ENCODE assay signal across 23 cellular contexts in genomic region chr14:92974541-92975345, GRCh38. TPM values are rescaled to one million over a fixed set of nuclear protein-coding genes. Genes with fewer than 3 reads are reported as not detected.
DNase-seq lines count a peak whose midpoint lies in the region; ATAC-seq and TF ChIP-seq lines count a peak whose summit lies in the region.
"Had no signal": no experiment of that assay in that cellular context is flagged by ENCODE, and none has a peak within 500 bp of the region (broad histone marks: within the 10 kb centered on the region; RNA-seq: fewer than 3 reads in every experiment).

No MANE protein-coding gene starts in this region.

- no peak overlapping the region for H2BK12ac ChIP-seq in neuronal stem cell (ENCODE audit: low read length)

- H3K18ac ChIP-seq in neuronal stem cell (ENCODE audit: low read length) = no peak overlapping the region

- no peak overlapping the region for H3K4me3 Mint-ChIP-seq in HFFc6
- no peak overlapping the region for H3K4me3 Mint-ChIP-seq in dendritic cell treated with granulocyte-macrophage colony-stimulating factor and Interleukin-4, amounts not matched to agents 40 ng/mL and 50 ng/mL, for 4 days
- H3K4me3 Mint-ChIP-seq: activated T-cell treated with anti-CD3 and anti-CD28 coated beads, Interleukin-2, amount 50 U/mL, for 24 hours; CD8-positive, alpha-beta memory T cell; immature natural killer cell had no signal

- intact Hi-C loops in dendritic cell treated with granulocyte-macrophage colony-stimulating factor and Interleukin-4, amounts not matched to agents 40 ng/mL and 50 ng/mL, for 4 days (cut with micrococcal nuclease) = loop anchor here (10.0 kb wide), 1 partner anchor 60 kb away; no protein-coding TSS in a partner anchor
- intact Hi-C loops in thyroid gland (cut with DNase I) = loop anchor here (5.0 kb wide), 1 partner anchor 163 kb away; no protein-coding TSS in a partner anchor

- TF ChIP-seq CTCF in HFFc6 (IDR thresholded peaks at IDR 0.05) (no peak), thyroid gland (IDR thresholded peaks at IDR 0.05) (no peak)

- H3K27me3 ChIP-seq in neuronal stem cell (ENCODE audit: control insufficient read depth in 3 of 3, insufficient read depth in 3 of 3, low read depth in 1 of 3, low read length in 3 of 3) (no peaks in the 10 kb centered on the region), thyroid gland (no peaks in the 10 kb centered on the region)
- H3K27me3 ChIP-seq: adrenal gland, hepatocyte had no signal

- no peak overlapping the region for H2BK120ac ChIP-seq in neuronal stem cell (ENCODE audit: low read depth, low read length)

- H3K4me1 ChIP-seq in neuronal stem cell (ENCODE audit: control insufficient read depth in 2 of 2, insufficient read depth in 1 of 2, low read depth in 1 of 2, low read length in 2 of 2) (no peaks in the 10 kb centered on the region), thyroid gland (peaks cover 0 to 35% of the 10 kb centered on the region in 2 donors)

- H3K4ac ChIP-seq in neuronal stem cell (ENCODE audit: low read length) = no peak overlapping the region

- no peak overlapping the region for H3K14ac ChIP-seq in neuronal stem cell (ENCODE audit: low read length)

- no peaks in the 10 kb centered on the region; the same call in 1 of the 2 replicates for H3K27me3 Mint-ChIP-seq in HFFc6 (ENCODE audit: insufficient read depth)
- H3K27me3 Mint-ChIP-seq in dendritic cell treated with granulocyte-macrophage colony-stimulating factor and Interleukin-4, amounts not matched to agents 40 ng/mL and 50 ng/mL, for 4 days = no peaks in the 10 kb centered on the region
- H3K27me3 Mint-ChIP-seq: activated T-cell treated with anti-CD3 and anti-CD28 coated beads, Interleukin-2, amount 50 U/mL, for 24 hours; CD8-positive, alpha-beta memory T cell had no signal

- peaks cover 20% of the 10 kb centered on the region for H3K4me1 Mint-ChIP-seq in HFFc6 (ENCODE audit: low read depth)
- peaks cover 89% of the 10 kb centered on the region for H3K4me1 Mint-ChIP-seq in dendritic cell treated with granulocyte-macrophage colony-stimulating factor and Interleukin-4, amounts not matched to agents 40 ng/mL and 50 ng/mL, for 4 days (ENCODE audit: low read depth)

- no peak for ATAC-seq in HG02571 (IDR thresholded peaks at IDR 0.05; ENCODE audit: unreplicated experiment)

- no peak overlapping the region for H2AK5ac ChIP-seq in neuronal stem cell (ENCODE audit: low read depth, low read length)

- peak overlapping the region; percentile 78; the same call in 1 of the 2 replicates for H3K27ac Mint-ChIP-seq in HFFc6
- H3K27ac Mint-ChIP-seq in dendritic cell treated with granulocyte-macrophage colony-stimulating factor and Interleukin-4, amounts not matched to agents 40 ng/mL and 50 ng/mL, for 4 days = peak overlapping the region; percentile 68
- H3K27ac Mint-ChIP-seq: activated T-cell treated with anti-CD3 and anti-CD28 coated beads, Interleukin-2, amount 50 U/mL, for 24 hours; immature natural killer cell had no signal

- H4K8ac ChIP-seq in neuronal stem cell (ENCODE audit: low read depth, low read length) = no peak overlapping the region

- H3K36me3 Mint-ChIP-seq in HFFc6 (ENCODE audit: low read depth) = peaks cover 39% of the 10 kb centered on the region
- peaks cover 90% of the 10 kb centered on the region for H3K36me3 Mint-ChIP-seq in dendritic cell treated with granulocyte-macrophage colony-stimulating factor and Interleukin-4, amounts not matched to agents 40 ng/mL and 50 ng/mL, for 4 days (ENCODE audit: low read depth)

- H3K9me3 ChIP-seq in neuronal stem cell (replicated peaks in 1 of 2; ENCODE audit: control insufficient read depth in 2 of 2, insufficient read depth in 1 of 2, low read depth in 1 of 2, low read length in 2 of 2) = peaks cover 4 to 26% of the 10 kb centered on the region in 2 donors
- H3K9me3 ChIP-seq in thyroid gland = no peaks in the 10 kb centered on the region

- TF ChIP-seq POLR2A in thyroid gland (IDR thresholded peaks at IDR 0.05) = no peak

- H3K36me3 ChIP-seq in neuronal stem cell (replicated peaks in 1 of 2; ENCODE audit: control insufficient read depth in 2 of 2, insufficient read depth in 2 of 2, low read length in 2 of 2) (no peaks in the 10 kb centered on the region), thyroid gland (no peaks in the 10 kb centered on the region)
- H3K36me3 ChIP-seq: adrenal gland had no signal

- no peak overlapping the region for H2AFZ ChIP-seq in neuronal stem cell (ENCODE audit: low read length)
- H2AFZ ChIP-seq: hepatocyte had no signal

- peaks cover 2% of the 10 kb centered on the region for H3K79me1 ChIP-seq in neuronal stem cell (ENCODE audit: low read depth, low read length)

- no peak for DNase-seq in HFFc6
- DNase-seq in neuronal stem cell (ENCODE audit: low spot score) = no peak
- DNase-seq in thyroid gland = peak; percentile 42 to 49
- no peak for DNase-seq in germinal center (ENCODE audit: low spot score)
- DNase-seq in middle frontal gyrus (ENCODE audit: extremely low spot score, low spot score) = no peak
- DNase-seq: activated CD8-positive, alpha-beta memory T cell treated with anti-CD3 and anti-CD28 coated beads for 24 hours; activated naive CD4-positive, alpha-beta T cell; activated T-cell treated with anti-CD3 and anti-CD28 coated beads, Interleukin-2, amount 50 U/mL, for 24 hours; adrenal gland; cortex of kidney; DMS53; GF-D8; immature natural killer cell; NCI-H1694 treated with DMSO at 0.1 percent for 48 hours; NCI-H774; SHP77; SW 1271 had no signal

- no peak overlapping the region for H2BK5ac ChIP-seq in neuronal stem cell (ENCODE audit: low read length)

- no peak overlapping the region for H3K4me2 ChIP-seq in neuronal stem cell (ENCODE audit: insufficient read depth, low read length, poor library complexity, severe bottlenecking)
- H3K4me2 ChIP-seq: hepatocyte had no signal

- H3K9me3 Mint-ChIP-seq in HFFc6 = peaks cover 37% of the 10 kb centered on the region
- H3K9me3 Mint-ChIP-seq in dendritic cell treated with granulocyte-macrophage colony-stimulating factor and Interleukin-4, amounts not matched to agents 40 ng/mL and 50 ng/mL, for 4 days = peaks cover 42% of the 10 kb centered on the region

- peak overlapping the region; percentile 34 for H4K91ac ChIP-seq in neuronal stem cell (ENCODE audit: low read depth, low read length, poor library complexity)

- WGBS in neuronal stem cell (ENCODE audit: extremely low coverage in 2 of 2, insufficient read length in 2 of 2, insufficient replicate concordance in 1 of 2), 2 donors = no CpG with 5 or more reads among the region's 17 CpGs
- WGBS in thyroid gland, 2 donors = 81 to 85% methylated on average over 8 to 16 of the region's 17 CpGs

- H3K23ac ChIP-seq in neuronal stem cell (ENCODE audit: low read depth, low read length, poor library complexity) = no peak overlapping the region

- no peak overlapping the region for H2BK15ac ChIP-seq in neuronal stem cell (ENCODE audit: low read length)

- no peak overlapping the region for H3K9ac ChIP-seq in neuronal stem cell (ENCODE audit: low read depth, low read length, poor library complexity)

- H3K4me3 ChIP-seq in neuronal stem cell (ENCODE audit: low read length in 2 of 2) (no peak overlapping the region), thyroid gland (replicated peaks in 1 of 3) (no peak overlapping the region)
- H3K4me3 ChIP-seq: adrenal gland, hepatocyte had no signal

- H3K27ac ChIP-seq in neuronal stem cell (replicated peaks; ENCODE audit: low read length) (no peak overlapping the region), thyroid gland (peak overlapping the region in 1 of 3 donors; percentile 70)

RNA-seq across cellular contexts. Expression of gene CHGA, which starts 51.8 kb away (rescaled TPM):
- total RNA-seq in HFFc6 (2021; fragmentation: NEBNext Ultra II Directional; extraction: Animal tissue kit (Norgen Biotek cat#: 25700)) = not detected
- polyA plus RNA-seq in neuronal stem cell (2013, experiment 1 of 2) = 0.14 TPM
- polyA plus RNA-seq in neuronal stem cell (2013, experiment 2 of 2) = 0.14 TPM
- total RNA-seq in thyroid gland = 1 to 10 TPM in 2 of 4 donors, under 1 TPM in 2; 0.54 to 9.6 (median 1.5) TPM
- total RNA-seq: CD8-positive, alpha-beta memory T cell; endothelial cell of umbilical vein; renal cortical epithelial cell had no signal
- polyA plus RNA-seq: CD8-positive, alpha-beta memory T cell; endothelial cell of umbilical vein had no signal

Comparison
In these comparisons a context has a peak if more than half of its experiments do, and no peak if none do; other contexts are left out.
1. DNase-seq: peak in thyroid gland (2 of 2); none in HFFc6 (single experiment), neuronal stem cell (single experiment), germinal center (single experiment) and middle frontal gyrus (single experiment).